8 cellular contexts compared by ENCODE assay signal in the genomic region with DNA sequence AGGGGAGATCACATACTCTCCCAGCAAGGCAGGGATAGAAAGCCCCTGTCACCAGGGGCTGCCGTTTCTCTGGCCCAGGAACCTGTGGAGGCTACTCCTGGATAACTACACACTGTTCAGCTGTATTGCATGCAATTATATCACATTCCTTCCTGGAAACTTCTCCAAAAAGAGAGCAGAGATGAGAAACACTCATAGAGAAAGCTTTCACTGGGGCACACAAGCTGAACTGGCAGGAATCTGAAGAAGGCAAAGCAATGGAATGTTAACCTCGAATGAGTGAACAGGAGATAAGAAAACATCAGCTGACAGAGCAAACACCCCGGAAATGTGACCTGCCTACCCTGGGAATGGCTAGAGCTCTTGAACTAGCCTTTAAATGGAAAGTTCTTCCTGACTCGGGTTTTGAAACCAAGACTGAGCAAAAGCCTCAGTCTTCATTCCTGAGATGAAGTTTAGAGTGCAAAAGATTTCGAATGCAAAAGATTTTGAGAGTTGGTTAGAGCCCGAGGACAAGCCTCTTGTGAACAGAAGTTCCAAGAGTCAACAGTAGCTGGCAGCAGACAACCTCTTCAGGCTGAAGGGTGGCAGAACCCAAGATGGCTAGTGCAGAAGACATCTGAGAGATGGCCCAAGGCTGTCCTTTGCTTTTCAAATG. TPM values are rescaled to one million over a fixed set of nuclear protein-coding genes. Genes with fewer than 3 reads are reported as not detected.
DNase-seq lines count a peak whose midpoint lies in the region; ATAC-seq, FAIRE-seq and TF ChIP-seq lines count a peak whose summit lies in the region.

No MANE protein-coding gene starts in this region.

- peak overlapping the region; percentile 48 for H3K4me3 ChIP-seq in thoracic aorta

- H3K9me3 ChIP-seq in thoracic aorta, result no peaks in the 10 kb centered on the region

- in situ Hi-C loops in SK-MEL-5 (cut with HindIII; ENCODE audit: low pct_unique_long_range_greater_than_20kb, low sequenced_read_pairs), result no loop called here

- ATAC-seq in left cardiac atrium (peak; percentile 66 to 74), thoracic aorta (ENCODE audit: insufficient number of reproducible peaks, low FRiP score, low read depth) (no peak)
- no peak for ATAC-seq in stimulated activated effector memory CD8-positive, alpha-beta T cell treated with anti-CD3 and anti-CD28 coated beads, Interleukin-12 subunit alpha, Interleukin-12 subunit beta, amount 100 ng/mL, for 72 hours

- no peak overlapping the region for H3K27ac Mint-ChIP-seq in stimulated activated effector memory CD8-positive, alpha-beta T cell treated with anti-CD3 and anti-CD28 coated beads, Interleukin-12 subunit alpha, Interleukin-12 subunit beta, amount 100 ng/mL, for 72 hours

- peak; percentile 57 for FAIRE-seq in H54 (lab: Jason Lieb, UNC)

- no peaks in the 10 kb centered on the region for H3K9me3 Mint-ChIP-seq in stimulated activated effector memory CD8-positive, alpha-beta T cell treated with anti-CD3 and anti-CD28 coated beads, Interleukin-12 subunit alpha, Interleukin-12 subunit beta, amount 100 ng/mL, for 72 hours

- no peaks in the 10 kb centered on the region for H3K4me1 Mint-ChIP-seq in stimulated activated effector memory CD8-positive, alpha-beta T cell treated with anti-CD3 and anti-CD28 coated beads, Interleukin-12 subunit alpha, Interleukin-12 subunit beta, amount 100 ng/mL, for 72 hours

- H3K27me3 ChIP-seq in thoracic aorta (replicated peaks; ENCODE audit: insufficient read depth), result no peaks in the 10 kb centered on the region

- H3K27ac ChIP-seq in thoracic aorta, result peak overlapping the region; percentile 62 to 63

- TF ChIP-seq CTCF in thoracic aorta (IDR thresholded peaks at IDR 0.05), result peak; percentile 34

- no peaks in the 10 kb centered on the region for H3K36me3 ChIP-seq in thoracic aorta

- no peak for TF ChIP-seq POLR2A in H54 (IDR thresholded peaks at IDR 0.05; ENCODE audit: low read depth, low read length)

- H3K4me3 Mint-ChIP-seq in stimulated activated effector memory CD8-positive, alpha-beta T cell treated with anti-CD3 and anti-CD28 coated beads, Interleukin-12 subunit alpha, Interleukin-12 subunit beta, amount 100 ng/mL, for 72 hours, result no peak overlapping the region

- no peaks in the 10 kb centered on the region for H3K36me3 Mint-ChIP-seq in stimulated activated effector memory CD8-positive, alpha-beta T cell treated with anti-CD3 and anti-CD28 coated beads, Interleukin-12 subunit alpha, Interleukin-12 subunit beta, amount 100 ng/mL, for 72 hours

- peak; percentile 67 for DNase-seq in H54 (ENCODE audit: insufficient read length, low spot score)
- DNase-seq in SK-MEL-5 (ENCODE audit: low read depth, low spot score), result peak; percentile 80
- DNase-seq in left cardiac atrium, result no peak
- DNase-seq in thoracic aorta (ENCODE audit: low spot score), result no peak
- no peak for DNase-seq in NCI-H524 (lab: John Stamatoyannopoulos, UW)
- no peak for DNase-seq in NOMO-1 treated with DMSO at 0.1 percent for 48 hours (lab: John Stamatoyannopoulos, UW; ENCODE audit: unreplicated experiment)
- DNase-seq in stimulated activated effector memory CD8-positive, alpha-beta T cell treated with anti-CD3 and anti-CD28 coated beads, Interleukin-12 subunit alpha, Interleukin-12 subunit beta, amount 100 ng/mL, for 72 hours (ENCODE audit: low spot score in 2 of 2), result no peak
- DNase-seq in globus pallidus (ENCODE audit: low spot score), result no peak

- H3K4me1 ChIP-seq in thoracic aorta (ENCODE audit: control insufficient read depth in 1 of 2, low read depth in 2 of 2), result peaks cover 22 to 25% of the 10 kb centered on the region in 2 donors

- intact Hi-C loops in left cardiac atrium (cut with DNase I), result no loop called here

RNA-seq across cellular contexts. Expression of gene CCN1, which starts 32.3 kb away (rescaled TPM):
- 0.27 and 0.29 TPM in 2 replicates for total RNA-seq in SK-MEL-5 (2014; rRNA removed; shearing (Covaris generic))
- 4.5 and 4.8 TPM in 2 replicates for polyA plus RNA-seq in SK-MEL-5 (2015; cell fraction: cytosol; rRNA removed)
- 9.1 and 10.6 TPM in 2 replicates for polyA plus RNA-seq in SK-MEL-5 (2015; cell fraction: nucleus; rRNA removed)
- 100 to 1,000 TPM in 1 of 2 donors, 10 to 100 TPM in 1; 98.4 to 140 TPM for total RNA-seq in left cardiac atrium
- 100 to 1,000 TPM; 107 to 413 TPM for total RNA-seq in thoracic aorta

Comparison
In these comparisons a context has a peak if more than half of its experiments do, and no peak if none do; other contexts are left out.
1. DNase-seq: peak in H54 (single experiment) and SK-MEL-5 (single experiment); none in left cardiac atrium (single experiment), thoracic aorta (single experiment), NCI-H524 (0 of 2), NOMO-1 treated with DMSO at 0.1 percent for 48 hours (single experiment), stimulated activated effector memory CD8-positive, alpha-beta T cell treated with anti-CD3 and anti-CD28 coated beads, Interleukin-12 subunit alpha, Interleukin-12 subunit beta, amount 100 ng/mL, for 72 hours (0 of 2) and globus pallidus (single experiment).
2. ATAC-seq: peak in left cardiac atrium (2 of 2); none in thoracic aorta (single experiment) and stimulated activated effector memory CD8-positive, alpha-beta T cell treated with anti-CD3 and anti-CD28 coated beads, Interleukin-12 subunit alpha, Interleukin-12 subunit beta, amount 100 ng/mL, for 72 hours (single experiment).
3. RNA of gene CCN1, which starts 32.3 kb away (total RNA-seq): 107 to 413 TPM in thoracic aorta and 98.4 to 140 TPM in left cardiac atrium; 0.27 to 0.29 TPM in SK-MEL-5; every median in the first group is over 10 times any median in the second.